In genomic region chr14:64503434-64504309, GRCh38 we compare ENCODE assay signal across 8 cellular contexts. TPM values are rescaled to one million over a fixed set of nuclear protein-coding genes. Genes with fewer than 3 reads are reported as not detected.
DNase-seq lines count a peak whose midpoint lies in the region; ATAC-seq and TF ChIP-seq lines count a peak whose summit lies in the region.

ZBTB25 (minus strand) TSS chr14:64503838; CDS start chr14:64490533, 13,305 bp downstream.

- no peaks in the 10 kb centered on the region for H3K36me3 ChIP-seq in liver (ENCODE audit: control insufficient read depth in 4 of 4, insufficient read depth in 3 of 4, low read depth in 1 of 4, low read length in 3 of 4)

- H3K27ac Mint-ChIP-seq in dendritic cell treated with granulocyte-macrophage colony-stimulating factor and Interleukin-4, amounts not matched to agents 40 ng/mL and 50 ng/mL, for 4 days, result peak within 1 kb of the TSS; percentile 100

- under 1% methylated on average over 87 of the region's 87 CpGs for WGBS in liver

- H3K27me3 Mint-ChIP-seq in dendritic cell treated with granulocyte-macrophage colony-stimulating factor and Interleukin-4, amounts not matched to agents 40 ng/mL and 50 ng/mL, for 4 days, result no peaks in the 10 kb centered on the region

- peak within 1 kb of the TSS; percentile 78 to 95 for H3K9ac ChIP-seq in liver (ENCODE audit: low read depth in 1 of 2, low read length in 2 of 2)

- TF ChIP-seq CTCF in liver (IDR thresholded peaks at IDR 0.05; ENCODE audit: low read depth, low read length, missing input control), result no peak

- peak within 1 kb of the TSS; percentile 86 for H3K4me3 Mint-ChIP-seq in dendritic cell treated with granulocyte-macrophage colony-stimulating factor and Interleukin-4, amounts not matched to agents 40 ng/mL and 50 ng/mL, for 4 days

- intact Hi-C loops in dendritic cell treated with granulocyte-macrophage colony-stimulating factor and Interleukin-4, amounts not matched to agents 40 ng/mL and 50 ng/mL, for 4 days (cut with micrococcal nuclease), result loop anchor here (1.0 to 10.0 kb wide), 4 partner anchors 8 to 411 kb away; partner anchors contain the start of genes CHURC1, HSPA2 and MTHFD1

- no peaks in the 10 kb centered on the region for H3K27me3 ChIP-seq in liver (ENCODE audit: control insufficient read depth in 4 of 4, insufficient read depth in 4 of 4, low read length in 3 of 4)

- TF ChIP-seq RAD21 in liver (IDR thresholded peaks at IDR 0.05), result no peak

- H3K4me1 ChIP-seq in liver (ENCODE audit: control insufficient read depth in 4 of 4, insufficient read depth in 4 of 4, low read length in 3 of 4), result peaks cover 6 to 36% (median 21%) of the 10 kb centered on the region in 4 donors

- H3K9me3 Mint-ChIP-seq in dendritic cell treated with granulocyte-macrophage colony-stimulating factor and Interleukin-4, amounts not matched to agents 40 ng/mL and 50 ng/mL, for 4 days, result no peaks in the 10 kb centered on the region

- peak within 1 kb of the TSS; percentile 99 to 100 for H3K27ac ChIP-seq in liver (ENCODE audit: low read depth in 1 of 2, low read length in 2 of 2)

- ATAC-seq in GM19351 (IDR thresholded peaks at IDR 0.05; ENCODE audit: unreplicated experiment), result peak; percentile 57
- peak; percentile 55 for ATAC-seq in HG03520 (IDR thresholded peaks at IDR 0.05; ENCODE audit: unreplicated experiment)

- peaks cover 53% of the 10 kb centered on the region for H3K36me3 Mint-ChIP-seq in dendritic cell treated with granulocyte-macrophage colony-stimulating factor and Interleukin-4, amounts not matched to agents 40 ng/mL and 50 ng/mL, for 4 days (ENCODE audit: low read depth)

- DNase-seq in C1 segment of cervical spinal cord (lab: John Stamatoyannopoulos, UW), result peak; percentile 51 to 97 (median 89)
- peak; percentile 93 for DNase-seq in NCI-H748 (lab: John Stamatoyannopoulos, UW; ENCODE audit: unreplicated experiment)
- DNase-seq in activated CD4-positive, alpha-beta T cell treated with anti-CD3 and anti-CD28 coated beads, Interleukin-2, amount 50 U/mL, for 24 hours (ENCODE audit: low read depth in 1 of 2, low spot score in 1 of 2), result peak; percentile 81 to 93
- DNase-seq in stimulated activated CD4-positive, alpha-beta T cell treated with anti-CD3 and anti-CD28 coated beads, Interleukin-4, amount 100 ng/mL, for 1 hour, result peak; percentile 90

- peak within 1 kb of the TSS; percentile 80 to 84 (median 82) for H3K4me3 ChIP-seq in liver (ENCODE audit: low read depth in 1 of 3, low read length in 3 of 3)

- H3K4me1 Mint-ChIP-seq in dendritic cell treated with granulocyte-macrophage colony-stimulating factor and Interleukin-4, amounts not matched to agents 40 ng/mL and 50 ng/mL, for 4 days (ENCODE audit: low read depth), result peaks cover 53% of the 10 kb centered on the region

- H3K9me3 ChIP-seq in liver (ENCODE audit: control insufficient read depth in 4 of 4, low read length in 3 of 4), result no peaks in the 10 kb centered on the region

TF ChIP-seq in liver, 16 proteins besides CTCF, POLR2A, EP300 and RAD21:
- peak; percentile 12 for TF ChIP-seq SP1 (IDR thresholded peaks at IDR 0.05)
- TF ChIP-seq ZBTB33 (IDR thresholded peaks at IDR 0.05), result peak; percentile 42
- no peak for TF ChIP-seq RXRA (IDR thresholded peaks at IDR 0.05)
- TF ChIP-seq EGR1 (IDR thresholded peaks at IDR 0.05; ENCODE audit: low read depth in 2 of 2), result no peak
- TF ChIP-seq FOXA1 (IDR thresholded peaks at IDR 0.05), result no peak
- no peak for TF ChIP-seq MAX (IDR thresholded peaks at IDR 0.05)
- no peak for TF ChIP-seq ATF3 (IDR thresholded peaks at IDR 0.05)
- no peak for TF ChIP-seq TAF1 (conservative IDR thresholded peaks at IDR 0.05)
- no peak for TF ChIP-seq FOXA2 (IDR thresholded peaks at IDR 0.05)
- TF ChIP-seq REST (IDR thresholded peaks at IDR 0.05), result no peak
- TF ChIP-seq HNF4G (IDR thresholded peaks at IDR 0.05), result no peak
- TF ChIP-seq GABPA (IDR thresholded peaks at IDR 0.05 in 1 of 2, conservative IDR thresholded peaks at IDR 0.05 in 1 of 2), result no peak
- TF ChIP-seq YY1 (IDR thresholded peaks at IDR 0.05), result peak; percentile 11
- TF ChIP-seq JUND (IDR thresholded peaks at IDR 0.05), result no peak
- TF ChIP-seq NR2F2 (IDR thresholded peaks at IDR 0.05), result no peak
- TF ChIP-seq HNF4A (conservative IDR thresholded peaks at IDR 0.05), result no peak
TF ChIP-seq in liver: peak in this region for 3.

RNA-seq across cellular contexts. Expression of gene ZBTB25, which starts in this region (rescaled TPM):
- total RNA-seq in liver, result 1 to 10 TPM; 3.2 to 5.9 TPM
- polyA plus RNA-seq in liver, result 1 to 10 TPM; 1.4 to 4.1 TPM

Comparison
In these comparisons a context has a peak if more than half of its experiments do, and no peak if none do; other contexts are left out.
1. Peak in every context shown above with its lines: DNase-seq, ATAC-seq, H3K4me3 ChIP-seq and H3K27ac ChIP-seq.